In the genomic region with DNA sequence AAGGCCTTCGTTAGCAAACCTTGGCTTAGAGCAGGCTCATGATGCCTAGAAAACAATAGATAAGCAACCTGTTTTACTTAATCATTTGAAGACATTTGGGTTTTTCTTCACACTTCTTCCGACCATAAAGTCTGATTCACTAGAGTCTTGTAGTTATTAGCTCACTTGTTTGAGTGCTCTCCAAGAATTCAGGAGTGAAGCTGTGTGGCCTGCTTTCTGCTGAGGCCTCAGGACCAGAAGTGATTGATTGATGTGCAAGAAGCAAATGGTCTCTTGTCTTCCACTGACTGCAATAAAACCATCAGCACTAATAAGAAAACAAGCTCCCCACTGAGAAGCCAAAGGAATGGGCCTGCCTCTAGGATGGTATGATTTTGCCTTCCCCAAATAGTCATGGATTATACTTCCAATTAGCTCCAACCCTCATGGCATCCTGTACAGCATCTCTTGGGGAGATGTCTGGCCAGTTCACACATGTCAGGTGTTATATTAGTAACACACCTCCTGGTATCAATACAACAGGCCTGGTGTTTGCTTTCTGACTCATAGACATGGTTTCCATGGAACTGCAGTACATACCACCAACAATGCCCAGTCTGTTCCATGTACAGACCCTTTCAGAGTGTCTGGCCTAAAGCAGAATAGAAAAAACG, we compare ENCODE assay signal across 20 cellular contexts.
A peak's percentile ranks its signal among the peaks of the same experiment; 100 is the strongest.
DNase-seq lines count a peak whose midpoint lies in the region; ATAC-seq, FAIRE-seq and TF ChIP-seq lines count a peak whose summit lies in the region.
"Had no signal": no experiment of that assay in that cellular context is flagged by ENCODE, and none has a peak within 500 bp of the region (broad histone marks: within the 10 kb centered on the region; RNA-seq: fewer than 3 reads in every experiment).

No MANE protein-coding gene starts in this region.

- H3K36me3 ChIP-seq in HepG2 (replicated peaks in 1 of 2; ENCODE audit: control insufficient read depth in 1 of 2, insufficient read depth in 2 of 2, low read length in 2 of 2) (no peaks in the 10 kb centered on the region), right lobe of liver (no peaks in the 10 kb centered on the region), ovary (no peaks in the 10 kb centered on the region)
- H3K36me3 ChIP-seq: breast epithelium had no signal

- TF ChIP-seq POLR2A in HepG2 (IDR thresholded peaks at IDR 0.05; ENCODE audit: insufficient read depth in 1 of 2, low read depth in 2 of 2, low read length in 2 of 2), result no peak
- TF ChIP-seq POLR2A in right lobe of liver (IDR thresholded peaks at IDR 0.05), result no peak
- no peak for TF ChIP-seq POLR2A in ovary (IDR thresholded peaks at IDR 0.05)

- H3K27ac ChIP-seq in HepG2 (ENCODE audit: extremely low read length, insufficient read depth, low read length) (no peak overlapping the region), right lobe of liver (no peak overlapping the region), ovary (no peak overlapping the region)
- H3K27ac ChIP-seq: breast epithelium, C4-2B, dorsolateral prefrontal cortex, hepatocyte had no signal

- WGBS in HepG2 (ENCODE audit: low lambda C conversion rate), result 2% methylated on average over 3 of the region's 3 CpGs
- 63% methylated on average over 3 of the region's 3 CpGs for WGBS in right lobe of liver (ENCODE audit: insufficient coverage, low coverage, low lambda C conversion rate, missing lambda C conversion rate)
- WGBS in ovary, 3 donors, result 75 to 86% (median 84%) methylated on average over 3 of the region's 3 CpGs

- H3K4me3 ChIP-seq in HepG2 (replicated peaks in 1 of 3; ENCODE audit: insufficient read depth in 1 of 3, low read depth in 2 of 3, low read length in 3 of 3) (no peak overlapping the region), right lobe of liver (no peak overlapping the region), fibroblast of mammary gland (ENCODE audit: control insufficient read depth, low read depth, low read length) (no peak overlapping the region), ovary (no peak overlapping the region)
- H3K4me3 ChIP-seq: breast epithelium, dorsolateral prefrontal cortex, hepatocyte had no signal

- in situ Hi-C loops in HepG2 (cut with HindIII; ENCODE audit: extremely low pct_ligation_motif_present, low pct_unique_long_range_greater_than_20kb) (no loop called here), SK-MEL-5 (cut with HindIII; ENCODE audit: low pct_unique_long_range_greater_than_20kb, low sequenced_read_pairs) (no loop called here)

- TF ChIP-seq EP300 in HepG2 (IDR thresholded peaks at IDR 0.05; ENCODE audit: low read depth in 2 of 2, low read length in 2 of 2) (no peak), HepG2 (CRISPR knock-in tag; IDR thresholded peaks at IDR 0.05; ENCODE audit: borderline replicate concordance) (no peak), ovary (IDR thresholded peaks at IDR 0.05) (no peak)

- peak; percentile 80 for ATAC-seq in HepG2
- ATAC-seq in right lobe of liver, result no peak
- ATAC-seq: stimulated activated naive B cell treated with anti-CD40 and anti-IgM and Interleukin-4, amounts not matched to agents 10 μg/mL and 1 μg/mL and 100 μg/mL, for 72 hours had no signal

- no peaks in the 10 kb centered on the region for H3K79me2 ChIP-seq in HepG2 (ENCODE audit: insufficient read depth, low read length)
- H3K79me2 ChIP-seq: hepatocyte had no signal

- H3K27me3 ChIP-seq in HepG2 (ENCODE audit: control insufficient read depth in 1 of 2, insufficient read depth in 2 of 2, low read length in 2 of 2) (no peaks in the 10 kb centered on the region), right lobe of liver (no peaks in the 10 kb centered on the region), ovary (no peaks in the 10 kb centered on the region)
- H3K27me3 ChIP-seq: breast epithelium, hepatocyte had no signal

- H3K9me3 ChIP-seq in HepG2 (ENCODE audit: low read length), result no peaks in the 10 kb centered on the region
- no peaks in the 10 kb centered on the region for H3K9me3 ChIP-seq in right lobe of liver
- H3K9me3 ChIP-seq in ovary, result no peaks in the 10 kb centered on the region
- H3K9me3 ChIP-seq: breast epithelium had no signal

- POLR2A ChIA-PET in HepG2 (lab: Yijun Ruan, JAX), result no interaction called here

- H3K4me2 ChIP-seq in HepG2 (ENCODE audit: low read depth, low read length), result no peak overlapping the region
- H3K4me2 ChIP-seq: hepatocyte had no signal

- DNase-seq in HepG2 (ENCODE audit: low spot score) (peak; percentile 46), right lobe of liver (no peak), SK-MEL-5 (ENCODE audit: low read depth, low spot score) (peak; percentile 79), fibroblast of mammary gland (ENCODE audit: low read depth) (peak; percentile 21), T-helper 2 cell (no peak), ovary (no peak)
- no peak for DNase-seq in effector CD8-positive, alpha-beta T cell (lab: John Stamatoyannopoulos, UW)
- DNase-seq in stimulated activated CD4-positive, alpha-beta T cell treated with anti-CD3 and anti-CD28 coated beads, Interleukin-1b, Interleukin-23, amount 100 ng/mL, for 48 hours, result no peak
- DNase-seq: activated CD4-positive, alpha-beta T cell treated with anti-CD3 and anti-CD28 coated beads, Interleukin-2, amount 50 U/mL, for 48 hours; activated T-cell treated with anti-CD3 and anti-CD28 coated beads, Interleukin-2, amount 50 U/mL, for 24 hours; DND-41; dorsolateral prefrontal cortex; HCEC 1CT; mesenchymal stem cell; NCI-H2029 treated with DMSO at 0.1 percent for 48 hours; NCI-H524 treated with DMSO at 0.1 percent for 48 hours; stimulated activated naive B cell treated with anti-CD40 and anti-IgM and Interleukin-4, amounts not matched to agents 10 μg/mL and 1 μg/mL and 100 μg/mL, for 72 hours had no signal

- no peak for FAIRE-seq in HepG2 (lab: Jason Lieb, UNC)

- no TSS peak for BruUV-seq in HepG2 (replicated peaks; lab: Mats Ljungman, UMichigan)

- intact Hi-C loops in HepG2 (cut with micrococcal nuclease; ENCODE audit: unreplicated experiment), result no loop called here
- intact Hi-C loops in right lobe of liver (cut with DNase I), result no loop called here
- intact Hi-C loops in ovary (cut with DNase I), result no loop called here

- no peaks in the 10 kb centered on the region for H4K20me1 ChIP-seq in HepG2 (ENCODE audit: insufficient read depth, low read length)

- H3K9ac ChIP-seq in HepG2 (ENCODE audit: insufficient read depth, low read depth, low read length), result no peak overlapping the region

- no peaks in the 10 kb centered on the region for H3K4me1 ChIP-seq in HepG2 (ENCODE audit: insufficient read depth, low read length)
- no peaks in the 10 kb centered on the region for H3K4me1 ChIP-seq in right lobe of liver
- H3K4me1 ChIP-seq in ovary (ENCODE audit: insufficient read depth), result no peaks in the 10 kb centered on the region
- H3K4me1 ChIP-seq: breast epithelium had no signal

- TF ChIP-seq RAD21 in HepG2 (CRISPR knock-in tag; IDR thresholded peaks at IDR 0.05), result no peak

- CTCF ChIA-PET in HepG2 (lab: Yijun Ruan, JAX; ENCODE audit: low intra/inter-chr PET ratio, low total read pairs), result no interaction called here

- TF ChIP-seq CTCF in HepG2 (CRISPR knock-in tag; IDR thresholded peaks at IDR 0.05) (no peak), right lobe of liver (IDR thresholded peaks at IDR 0.05) (no peak), fibroblast of mammary gland (conservative IDR thresholded peaks at IDR 0.05; ENCODE audit: control insufficient read depth, insufficient read depth, low read depth, low read length) (no peak), ovary (IDR thresholded peaks at IDR 0.05) (no peak)

- H2AFZ ChIP-seq in HepG2 (ENCODE audit: low read length), result no peak overlapping the region
- H2AFZ ChIP-seq: hepatocyte had no signal

TF ChIP-seq in HepG2, 621 proteins besides CTCF, POLR2A, EP300 and RAD21:
- TF ChIP-seq STAG1 (CRISPR knock-in tag; IDR thresholded peaks at IDR 0.05), result no peak
- peak; percentile 41 for TF ChIP-seq FOXA3 (CRISPR knock-in tag; IDR thresholded peaks at IDR 0.05)
- TF ChIP-seq ZNF138 (CRISPR knock-in tag; IDR thresholded peaks at IDR 0.05; ENCODE audit: low read depth), result no peak
- peak; percentile 81 for TF ChIP-seq FOSL2 (CRISPR knock-in tag; IDR thresholded peaks at IDR 0.05)
- TF ChIP-seq ZNF354B (CRISPR knock-in tag; IDR thresholded peaks at IDR 0.05), result no peak
- peak; percentile 63; the same call in 1 of the 2 replicates for TF ChIP-seq TBX3 (IDR thresholded peaks at IDR 0.05; ENCODE audit: borderline replicate concordance)
- no peak for TF ChIP-seq FOXA1 (IDR thresholded peaks at IDR 0.05)
- 0 out of 2 replicates have a peak, but pooled peaks have one; percentile 22 for TF ChIP-seq FOXA1 (CRISPR knock-in tag; IDR thresholded peaks at IDR 0.05)
- peak; percentile 28; the same call in 1 of the 2 replicates for TF ChIP-seq RFX3 (CRISPR knock-in tag; IDR thresholded peaks at IDR 0.05)

Comparison
In these comparisons a context has a peak if more than half of its experiments do, and no peak if none do; other contexts are left out.
1. DNase-seq: peak in HepG2 (single experiment), SK-MEL-5 (single experiment) and fibroblast of mammary gland (single experiment); none in right lobe of liver (0 of 3), T-helper 2 cell (0 of 5), effector CD8-positive, alpha-beta T cell (single experiment), stimulated activated CD4-positive, alpha-beta T cell treated with anti-CD3 and anti-CD28 coated beads, Interleukin-1b, Interleukin-23, amount 100 ng/mL, for 48 hours (single experiment) and ovary (0 of 5).